In the genomic region with DNA sequence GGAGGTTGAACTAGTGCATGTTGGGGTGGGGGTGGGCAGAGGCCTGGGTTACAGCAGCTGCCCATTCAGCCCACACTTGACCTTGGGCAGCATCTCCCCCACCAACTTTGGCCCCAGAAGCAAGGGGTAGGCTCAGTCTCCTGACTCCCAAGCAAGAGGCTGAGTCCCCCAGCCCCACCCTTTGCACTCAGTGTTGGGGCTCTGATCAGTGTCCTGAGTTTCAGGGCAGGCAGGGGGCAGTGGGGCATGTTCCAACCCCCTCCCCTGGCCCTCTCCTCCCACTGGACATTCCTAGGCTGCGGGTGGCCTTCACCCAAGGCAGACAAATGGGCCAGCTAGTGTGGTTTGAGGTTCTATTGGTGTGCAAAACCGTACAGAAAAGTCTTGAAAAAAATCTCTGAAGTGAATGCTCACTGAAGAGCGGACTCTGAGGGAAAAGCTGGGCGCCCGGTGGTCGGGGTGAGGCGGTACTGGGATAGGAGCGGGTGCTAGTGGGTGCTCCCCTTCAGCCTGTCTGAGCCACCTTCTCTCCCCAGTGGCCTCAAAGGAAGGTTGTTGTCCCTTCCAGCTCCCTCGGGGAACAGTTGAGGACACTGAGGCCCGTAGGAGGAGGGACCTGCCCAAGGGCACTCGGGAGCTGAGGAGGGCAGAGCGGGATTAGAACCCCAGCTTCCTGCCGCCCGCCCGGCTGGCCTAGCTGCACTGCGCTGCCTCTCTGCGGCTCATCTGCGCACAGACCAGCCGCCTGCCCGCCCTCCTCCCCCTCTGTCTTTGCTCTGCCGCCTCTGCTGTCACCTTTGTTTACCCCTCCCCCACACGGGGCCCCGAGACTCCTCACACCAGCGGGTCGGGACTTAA, we compare ENCODE assay signal across 21 cellular contexts. TPM values are rescaled to one million over a fixed set of nuclear protein-coding genes. Genes with fewer than 3 reads are reported as not detected.
DNase-seq lines count a peak whose midpoint lies in the region; ATAC-seq, FAIRE-seq and TF ChIP-seq lines count a peak whose summit lies in the region.
"Had no signal": no experiment of that assay in that cellular context is flagged by ENCODE, and none has a peak within 500 bp of the region (broad histone marks: within the 10 kb centered on the region; RNA-seq: fewer than 3 reads in every experiment).

No MANE protein-coding gene starts in this region.

- intact Hi-C loops in kidney (cut with DNase I) (no loop called here), upper lobe of right lung (cut with DNase I) (no loop called here)

- no peaks in the 10 kb centered on the region for H3K9me3 ChIP-seq in kidney (ENCODE audit: control insufficient read depth in 1 of 2, low read length in 2 of 2)
- H3K9me3 ChIP-seq in upper lobe of right lung, result no peaks in the 10 kb centered on the region
- H3K9me3 ChIP-seq: body of pancreas, left ventricle myocardium inferior had no signal

- FAIRE-seq in kidney (lab: Jason Lieb, UNC), result no peak
- no peak for FAIRE-seq in D721Med (lab: Jason Lieb, UNC)

- H3K4me1 ChIP-seq in kidney (ENCODE audit: control insufficient read depth in 1 of 2, insufficient read depth in 1 of 2, low read depth in 1 of 2, low read length in 2 of 2), result peaks cover 0 to 2% of the 10 kb centered on the region in 2 donors
- H3K4me1 ChIP-seq in upper lobe of right lung, result peaks cover 3% of the 10 kb centered on the region

- TF ChIP-seq CTCF in kidney (IDR thresholded peaks at IDR 0.05; ENCODE audit: borderline replicate concordance, extremely low read depth, insufficient read depth) (no peak), upper lobe of right lung (IDR thresholded peaks at IDR 0.05) (no peak), D721Med (IDR thresholded peaks at IDR 0.05; ENCODE audit: insufficient read depth, missing control alignments) (no peak)

- peak; percentile 47 for DNase-seq in activated effector memory CD4-positive, alpha-beta T cell treated with anti-CD3 and anti-CD28 coated beads, Interleukin-2, amount 50 U/mL, for 16 hours
- DNase-seq in activated effector memory CD4-positive, alpha-beta T cell treated with Interleukin-2 at 50 U/mL for 16 hours, result no peak
- DNase-seq in kidney (peak; percentile 49), upper lobe of right lung (peak; percentile 52), D721Med (ENCODE audit: insufficient read length, low spot score) (no peak), glomerular visceral epithelial cell (ENCODE audit: extremely low spot score) (no peak)
- DNase-seq: activated CD4-positive, alpha-beta T cell treated with anti-CD3 and anti-CD28 coated beads for 1 hour; activated CD8-positive, alpha-beta memory T cell treated with anti-CD3 and anti-CD28 coated beads, Interleukin-2, amount 50 U/mL, for 48 hours; CD4-positive, alpha-beta memory T cell; effector CD8-positive, alpha-beta T cell; KG1; left ventricle myocardium inferior; NCI-H1105 treated with DMSO at 0.1 percent for 48 hours; SHP77 treated with DMSO at 0.1 percent for 48 hours; T-helper 2 cell had no signal

- no peak overlapping the region for H3K4me3 ChIP-seq in kidney (ENCODE audit: low read length in 2 of 2)
- H3K4me3 ChIP-seq in upper lobe of right lung, result no peak overlapping the region
- H3K4me3 ChIP-seq: body of pancreas, left ventricle myocardium inferior had no signal

- H3K27ac ChIP-seq in angular gyrus (ENCODE audit: low read depth, low read length), result peak overlapping the region; percentile 91
- no peak overlapping the region for H3K27ac ChIP-seq in kidney (ENCODE audit: low read depth in 2 of 2, low read length in 2 of 2)
- no peak overlapping the region for H3K27ac ChIP-seq in upper lobe of right lung
- H3K27ac ChIP-seq: body of pancreas, left ventricle myocardium inferior had no signal

- H3K36me3 ChIP-seq in kidney (ENCODE audit: control insufficient read depth in 1 of 2, insufficient read depth in 2 of 2, low read length in 2 of 2) (no peaks in the 10 kb centered on the region), upper lobe of right lung (no peaks in the 10 kb centered on the region)
- H3K36me3 ChIP-seq: left ventricle myocardium inferior had no signal

- peaks cover 50% of the 10 kb centered on the region for H3K27me3 ChIP-seq in upper lobe of right lung

- no peak for ATAC-seq in upper lobe of right lung
- no peak for ATAC-seq in GM18858 (IDR thresholded peaks at IDR 0.05; ENCODE audit: unreplicated experiment)
- ATAC-seq: body of pancreas; stimulated activated effector memory CD8-positive, alpha-beta T cell treated with anti-CD3 and anti-CD28 coated beads, Interleukin-12 subunit alpha, Interleukin-12 subunit beta, amount 100 ng/mL, for 72 hours had no signal

- H3K9ac ChIP-seq in kidney (ENCODE audit: low read length in 2 of 2), result no peak overlapping the region

RNA-seq across cellular contexts. Expression of a gene that starts 4.0 kb away (rescaled TPM):
- total RNA-seq in kidney (0.03 TPM), upper lobe of right lung (not detected)
- not detected for polyA plus RNA-seq in kidney (ENCODE audit: insufficient read depth, low read depth, low replicate concordance)
- total RNA-seq: CD4-positive, alpha-beta memory T cell; left ventricle myocardium inferior had no signal
- polyA plus RNA-seq: fibroblast of lung had no signal

RNA-seq across cellular contexts. Expression of a gene that starts 19.2 kb away (rescaled TPM):
- total RNA-seq in kidney (not detected), upper lobe of right lung (not detected)
- polyA plus RNA-seq in kidney (ENCODE audit: insufficient read depth, low read depth, low replicate concordance), result not detected
- total RNA-seq: body of pancreas; CD4-positive, alpha-beta memory T cell; Daoy; fibroblast of lung; left ventricle myocardium inferior had no signal
- polyA plus RNA-seq: CD4-positive, alpha-beta memory T cell; fibroblast of lung had no signal

Comparison
In these comparisons a context has a peak if more than half of its experiments do, and no peak if none do; other contexts are left out.
1. DNase-seq: peak in activated effector memory CD4-positive, alpha-beta T cell treated with anti-CD3 and anti-CD28 coated beads, Interleukin-2, amount 50 U/mL, for 16 hours (single experiment), kidney (single experiment) and upper lobe of right lung (single experiment); none in activated effector memory CD4-positive, alpha-beta T cell treated with Interleukin-2 at 50 U/mL for 16 hours (single experiment), D721Med (single experiment) and glomerular visceral epithelial cell (single experiment).